ENCODE assay signal across 1 cellular context in the genomic region with DNA sequence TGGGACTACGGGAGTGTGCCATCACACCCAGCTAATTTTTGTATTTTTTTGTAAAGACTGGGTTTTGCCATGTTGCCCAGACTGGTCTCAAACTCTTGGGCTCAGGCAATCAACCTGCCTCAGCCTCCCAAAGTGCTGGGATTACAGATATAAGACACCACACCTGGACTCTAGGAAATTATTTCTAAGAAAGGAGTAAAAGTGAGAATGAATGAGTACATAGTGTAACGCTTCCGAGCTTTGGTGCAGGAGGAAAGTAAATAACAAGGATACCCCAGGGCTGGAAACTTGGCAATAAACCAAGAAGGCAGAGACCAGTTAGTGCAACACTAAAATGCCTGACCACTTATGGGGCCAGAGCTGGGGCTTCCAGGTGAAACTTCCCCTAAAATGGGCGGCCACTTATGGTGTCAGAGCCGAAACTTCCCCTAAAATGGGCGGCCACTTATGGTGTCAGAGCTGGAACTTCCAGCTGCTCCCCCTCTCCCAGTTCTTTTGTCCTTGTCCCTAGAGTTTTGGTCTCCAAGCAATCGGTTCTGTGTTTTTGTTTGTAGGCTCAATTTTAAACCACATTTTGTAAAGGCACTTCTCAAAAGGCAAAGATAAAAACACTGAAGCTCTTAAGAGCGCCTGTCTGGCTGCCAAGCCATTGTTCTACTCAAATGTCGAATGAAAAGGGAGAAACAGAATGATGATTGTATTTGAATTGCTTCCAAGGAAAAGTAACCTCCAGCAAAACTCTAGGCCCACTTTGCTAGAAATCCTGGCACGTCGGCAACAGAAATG.
TF ChIP-seq lines count a peak whose summit lies in the region.

No MANE protein-coding gene starts in this region.

TF ChIP-seq in SK-N-SH treated with all-trans-retinoic acid at 6 μM for 48 hours, 23 proteins besides CTCF, POLR2A, EP300 and RAD21 (continued from another document):
- no peak for TF ChIP-seq TOX (CRISPR knock-in tag; IDR thresholded peaks at IDR 0.05; ENCODE audit: borderline replicate concordance)
